ENCODE assay signal across 1 cellular context in the genomic region with DNA sequence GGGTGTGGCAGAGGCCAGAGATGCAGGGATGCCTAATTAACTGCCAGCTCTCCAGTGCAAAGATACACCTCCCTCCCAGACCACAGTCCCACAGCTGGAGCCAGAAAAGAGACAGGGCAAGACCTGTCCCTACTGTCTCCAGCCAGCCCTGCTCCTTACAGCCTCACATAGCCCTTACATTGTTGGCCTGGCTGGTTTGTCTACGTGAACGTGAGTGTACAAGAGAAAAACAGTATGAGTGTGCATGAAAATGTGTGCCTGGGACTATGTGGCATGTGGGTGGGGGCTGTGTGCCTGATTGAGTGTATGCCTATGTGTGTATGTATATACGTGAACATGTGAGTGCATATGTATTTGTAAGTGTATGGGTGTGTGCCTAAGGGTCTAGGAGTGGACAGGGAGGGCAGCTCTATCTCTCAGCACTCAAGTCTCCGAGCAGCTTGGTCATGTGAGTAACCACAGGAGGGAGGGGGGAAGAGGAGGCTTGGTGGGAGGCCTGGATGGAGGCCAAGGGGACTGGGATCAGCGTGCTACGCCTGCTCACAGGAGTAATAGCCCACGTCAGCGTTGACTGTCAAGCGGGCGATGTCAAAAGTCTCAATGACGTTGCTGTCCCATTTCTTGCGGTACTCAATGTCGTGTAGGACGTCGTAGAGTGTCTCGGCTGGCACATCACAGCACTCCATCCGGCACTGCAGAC.
A peak's percentile ranks its signal among the peaks of the same experiment; 100 is the strongest.
TF ChIP-seq lines count a peak whose summit lies in the region.

No MANE protein-coding gene starts in this region.

TF ChIP-seq in K562, 482 proteins besides CTCF, POLR2A, EP300 and RAD21 (continued from another document):
- 0 out of 4 replicates have a peak, but pooled peaks of 1 of the 2 experiments have one; percentile 63 for TF ChIP-seq ZNF318 (IDR thresholded peaks at IDR 0.05; ENCODE audit: borderline replicate concordance in 1 of 2, low read depth in 1 of 2)
- TF ChIP-seq ZNF184 (CRISPR knock-in tag; IDR thresholded peaks at IDR 0.05) = no peak
- TF ChIP-seq USF1 (CRISPR knock-in tag; IDR thresholded peaks at IDR 0.05) = peak; percentile 90
- peak; percentile 94 for TF ChIP-seq MTA3 (IDR thresholded peaks at IDR 0.05; ENCODE audit: borderline replicate concordance)
- peak; percentile 94 for TF ChIP-seq VEZF1 (CRISPR knock-in tag; IDR thresholded peaks at IDR 0.05)
- TF ChIP-seq LCOR (CRISPR knock-in tag; IDR thresholded peaks at IDR 0.05) = peak; percentile 68; the same call in 1 of the 2 replicates
- no peak for TF ChIP-seq BACH1 (tag; IDR thresholded peaks at IDR 0.05)
